ENCODE assay signal across 9 cellular contexts in genomic region chr6:75431379-75431778, GRCh38.
A peak's percentile ranks its signal among the peaks of the same experiment; 100 is the strongest.
DNase-seq lines count a peak whose midpoint lies in the region; ATAC-seq and TF ChIP-seq lines count a peak whose summit lies in the region.
"Had no signal": no experiment of that assay in that cellular context is flagged by ENCODE, and none has a peak within 500 bp of the region (broad histone marks: within the 10 kb centered on the region; RNA-seq: fewer than 3 reads in every experiment).

No MANE protein-coding gene starts in this region.

- no TSS peak for BruUV-seq in PC-3 (replicated peaks; lab: Mats Ljungman, UMichigan)

- H3K79me2 ChIP-seq in PC-3 (ENCODE audit: low read length), result no peaks in the 10 kb centered on the region

- H3F3A ChIP-seq in PC-3 (ENCODE audit: low read length, unreplicated experiment), result no peaks in the 10 kb centered on the region

- H3K4me1 Mint-ChIP-seq in glutamatergic neuron (ENCODE audit: low read depth, unreplicated experiment), result no peaks in the 10 kb centered on the region

- H3K4me2 ChIP-seq in PC-3 (ENCODE audit: low read length), result no peak overlapping the region

- no peaks in the 10 kb centered on the region for H4K20me1 ChIP-seq in PC-3 (ENCODE audit: low read length)

- intact Hi-C loops in PC-3 (cut with micrococcal nuclease) (no loop called here), Right ventricle myocardium inferior (cut with DNase I) (no loop called here), psoas muscle (cut with DNase I) (no loop called here)

- H3K27me3 Mint-ChIP-seq in glutamatergic neuron (ENCODE audit: unreplicated experiment), result peaks cover 2% of the 10 kb centered on the region

- H3K27ac ChIP-seq in PC-3 (ENCODE audit: low read length), result no peak overlapping the region
- peak overlapping the region; percentile 80 for H3K27ac ChIP-seq in psoas muscle
- H3K27ac ChIP-seq: epithelial cell of prostate had no signal

- H3K36me3 Mint-ChIP-seq in glutamatergic neuron (ENCODE audit: unreplicated experiment), result no peaks in the 10 kb centered on the region

- H3K4me1 ChIP-seq in PC-3 (ENCODE audit: insufficient read depth, low read length) (peaks cover 7% of the 10 kb centered on the region; the same call in 1 of the 2 replicates), psoas muscle (peaks cover 63% of the 10 kb centered on the region)

- ATAC-seq in GM18868 (IDR thresholded peaks at IDR 0.05; ENCODE audit: unreplicated experiment) (peak; percentile 78), PC-3 (peak; percentile 49), Right ventricle myocardium inferior (peak; percentile 92), psoas muscle (peak; percentile 97 to 100 (median 98))
- no peak for ATAC-seq in stimulated activated naive CD8-positive, alpha-beta T cell treated with anti-CD3 and anti-CD28 coated beads, Interleukin-15, Interleukin-2, amounts not matched to agents 100 U/mL and 50 U/mL, for 24 hours

- H3K36me3 ChIP-seq in PC-3 (ENCODE audit: low read depth, low read length) (no peaks in the 10 kb centered on the region), psoas muscle (ENCODE audit: insufficient read depth in 1 of 2, low read depth in 1 of 2) (no peaks in the 10 kb centered on the region)

- H3K9me2 ChIP-seq in PC-3 (replicated peaks; ENCODE audit: low read length), result no peaks in the 10 kb centered on the region

- H3K4me3 Mint-ChIP-seq in glutamatergic neuron (ENCODE audit: unreplicated experiment), result no peak overlapping the region

- TF ChIP-seq CTCF in PC-3 (conservative IDR thresholded peaks at IDR 0.05; ENCODE audit: low read depth, low read length) (no peak), psoas muscle (IDR thresholded peaks at IDR 0.05) (no peak), glutamatergic neuron (IDR thresholded peaks at IDR 0.05; ENCODE audit: partially characterized antibody, unreplicated experiment) (no peak)

- H2AFZ ChIP-seq in PC-3 (ENCODE audit: low read length), result no peak overlapping the region

- CTCF ChIA-PET in PC-3 (lab: Charles Lee), result no interaction called here

- POLR2A ChIA-PET in PC-3 (lab: Charles Lee; ENCODE audit: unreplicated experiment), result no interaction called here

- no peak overlapping the region for H3K4me3 ChIP-seq in PC-3 (ENCODE audit: low read length)
- peak overlapping the region; percentile 6 for H3K4me3 ChIP-seq in psoas muscle

- 0 to 6% (median 4%) methylated on average over 1 of the region's 1 CpG for WGBS in psoas muscle, 3 donors

- H3K27ac Mint-ChIP-seq in glutamatergic neuron (ENCODE audit: unreplicated experiment), result no peak overlapping the region

- H3K27me3 ChIP-seq in PC-3 (ENCODE audit: low read length), result no peaks in the 10 kb centered on the region
- H3K27me3 ChIP-seq in psoas muscle (ENCODE audit: insufficient read depth in 3 of 3, low read length in 2 of 3), result no peaks in the 10 kb centered on the region

- no peak overlapping the region for H3K9ac ChIP-seq in PC-3 (ENCODE audit: low read length)

- H3K9me3 ChIP-seq in PC-3 (ENCODE audit: low read length) (no peaks in the 10 kb centered on the region), psoas muscle (no peaks in the 10 kb centered on the region)

- H3K9me3 Mint-ChIP-seq in glutamatergic neuron (ENCODE audit: unreplicated experiment), result peaks cover 3% of the 10 kb centered on the region

- DNase-seq in PC-3 (peak; percentile 47), Right ventricle myocardium inferior (ENCODE audit: missing footprints) (peak; percentile 71), psoas muscle (peak; percentile 37 to 69), glutamatergic neuron (no peak), NCI-H774 (lab: John Stamatoyannopoulos, UW) (no peak), NCI-H2081 treated with DMSO at 0.1 percent for 48 hours (lab: John Stamatoyannopoulos, UW) (no peak)
- no peak for DNase-seq in stimulated activated naive CD8-positive, alpha-beta T cell treated with anti-CD3 and anti-CD28 coated beads, Interleukin-15, Interleukin-2, amounts not matched to agents 100 U/mL and 50 U/mL, for 24 hours

Comparison
In these comparisons a context has a peak if more than half of its experiments do, and no peak if none do; other contexts are left out.
1. DNase-seq: peak in PC-3 (single experiment), Right ventricle myocardium inferior (single experiment) and psoas muscle (2 of 2); none in glutamatergic neuron (single experiment), stimulated activated naive CD8-positive, alpha-beta T cell treated with anti-CD3 and anti-CD28 coated beads, Interleukin-15, Interleukin-2, amounts not matched to agents 100 U/mL and 50 U/mL, for 24 hours (single experiment), NCI-H774 (single experiment) and NCI-H2081 treated with DMSO at 0.1 percent for 48 hours (single experiment).